8 cellular contexts compared by ENCODE assay signal in genomic region chr12:4107436-4107878, GRCh38.
DNase-seq lines count a peak whose midpoint lies in the region; ATAC-seq and TF ChIP-seq lines count a peak whose summit lies in the region.

No MANE protein-coding gene starts in this region.

- peaks cover 4% of the 10 kb centered on the region for H3K27me3 Mint-ChIP-seq in CD8-positive, alpha-beta T cell (ENCODE audit: low read depth)

- no peaks in the 10 kb centered on the region for H3K9me3 Mint-ChIP-seq in CD8-positive, alpha-beta T cell

- H3K27ac Mint-ChIP-seq in CD8-positive, alpha-beta T cell = peak overlapping the region; percentile 94

- H3K9me3 ChIP-seq in CD8-positive, alpha-beta T cell (ENCODE audit: low read length) = no peaks in the 10 kb centered on the region
- no peaks in the 10 kb centered on the region for H3K9me3 ChIP-seq in heart right ventricle

- H3K4me3 Mint-ChIP-seq in CD8-positive, alpha-beta T cell = peak overlapping the region; percentile 53

- peak; percentile 80 for TF ChIP-seq CTCF in CD8-positive, alpha-beta T cell (IDR thresholded peaks at IDR 0.05)
- peak; percentile 20 to 75 (median 56) for TF ChIP-seq CTCF in heart right ventricle (IDR thresholded peaks at IDR 0.05)

- H3K4me1 Mint-ChIP-seq in CD8-positive, alpha-beta T cell (ENCODE audit: low read depth) = peaks cover 17% of the 10 kb centered on the region

- POLR2A ChIA-PET in CD8-positive, alpha-beta T cell (lab: Charles Lee) = interaction anchor here (0.6 to 2.2 kb wide), 6 partner anchors 10 to 169 kb away, joined by 3 to 11 read pairs (median 4); no protein-coding TSS in a partner anchor

- DNase-seq in CD8-positive, alpha-beta T cell = peak; percentile 42 to 77 (median 63)
- DNase-seq in RPMI8226 = peak; percentile 89
- peak; percentile 61 for DNase-seq in activated gamma-delta T cell treated with anti-CD3 and anti-CD28 coated beads, Interleukin-2, amount 50 U/mL, for 16 hours (ENCODE audit: low read depth)
- peak in 1 of 2 donors; percentile 55 for DNase-seq in heart right ventricle
- peak; percentile 75 for DNase-seq in stimulated activated CD4-positive, alpha-beta T cell treated with anti-CD3 and anti-CD28 coated beads, Interleukin-15, amount 100 ng/mL, for 24 hours
- DNase-seq in NCI-H2029 treated with DMSO at 0.1 percent for 48 hours (lab: John Stamatoyannopoulos, UW) = no peak

- no peaks in the 10 kb centered on the region for H3K36me3 ChIP-seq in CD8-positive, alpha-beta T cell (ENCODE audit: insufficient read depth, low read length)
- H3K36me3 ChIP-seq in heart right ventricle = no peaks in the 10 kb centered on the region

- H3K4me3 ChIP-seq in CD8-positive, alpha-beta T cell (ENCODE audit: low read depth, low read length) = no peak overlapping the region
- no peak overlapping the region for H3K4me3 ChIP-seq in heart right ventricle

- CTCF ChIA-PET in CD8-positive, alpha-beta T cell (lab: Charles Lee) = interaction anchor here (0.6 to 4.5 kb wide), 40 partner anchors 10 to 419 kb away, joined by 3 to 90 read pairs (median 4); partner anchors contain the start of gene CCND2

- no peaks in the 10 kb centered on the region for H3K27me3 ChIP-seq in CD8-positive, alpha-beta T cell (ENCODE audit: insufficient read depth, low read length)
- H3K27me3 ChIP-seq in heart right ventricle = peaks cover 0 to 8% (median 0%) of the 10 kb centered on the region in 7 donors

- H3K27ac ChIP-seq in CD8-positive, alpha-beta T cell (ENCODE audit: low read depth, low read length) = no peak overlapping the region
- H3K27ac ChIP-seq in heart right ventricle = no peak overlapping the region

- 44 to 51% methylated on average over 6 of the region's 6 CpGs for WGBS in heart right ventricle, 2 donors

- no peaks in the 10 kb centered on the region for H3K36me3 Mint-ChIP-seq in CD8-positive, alpha-beta T cell

- peak; percentile 98 for ATAC-seq in CD8-positive, alpha-beta T cell
- peak; percentile 85 for ATAC-seq in GM19372 (IDR thresholded peaks at IDR 0.05; ENCODE audit: low read depth, unreplicated experiment)
- ATAC-seq in HG03354 (IDR thresholded peaks at IDR 0.05; ENCODE audit: poor library complexity, severe bottlenecking, unreplicated experiment) = peak; percentile 90
- ATAC-seq in heart right ventricle = peak in 7 of 8 donors; percentile 55 to 77 (median 60)

- H3K4me1 ChIP-seq in CD8-positive, alpha-beta T cell (ENCODE audit: insufficient read depth, low read length) = peaks cover 12% of the 10 kb centered on the region
- H3K4me1 ChIP-seq in heart right ventricle = peaks cover 0 to 13% (median 0%) of the 10 kb centered on the region in 9 donors

- intact Hi-C loops in CD8-positive, alpha-beta T cell (cut with DNase I, micrococcal nuclease) = loop anchor here (1.0 to 10.0 kb wide), 4 partner anchors 35 to 223 kb away; no protein-coding TSS in a partner anchor
- intact Hi-C loops in heart right ventricle (cut with DNase I) = loop anchor here in 9 of 10 donors (1.0 to 5.0 kb wide), 4 partner anchors 165 to 170 kb away; partner anchors contain the start of gene CCND2 (in 1 of the 9)
